11 cellular contexts compared by ENCODE assay signal in genomic region chr2:222943820-222944219, GRCh38.
A peak's percentile ranks its signal among the peaks of the same experiment; 100 is the strongest.
DNase-seq lines count a peak whose midpoint lies in the region; ATAC-seq and TF ChIP-seq lines count a peak whose summit lies in the region.
"Had no signal": no experiment of that assay in that cellular context is flagged by ENCODE, and none has a peak within 500 bp of the region (broad histone marks: within the 10 kb centered on the region; RNA-seq: fewer than 3 reads in every experiment).

No MANE protein-coding gene starts in this region.

- H4K20me1 ChIP-seq in OCI-LY3 (ENCODE audit: insufficient read depth, low read length) = no peaks in the 10 kb centered on the region

- H3K9me3 Mint-ChIP-seq in HFFc6 (no peaks in the 10 kb centered on the region), immature natural killer cell (peaks cover 0 to 5% (median under 1%) of the 10 kb centered on the region in 6 donors)
- H3K9me3 Mint-ChIP-seq: dendritic cell treated with granulocyte-macrophage colony-stimulating factor and Interleukin-4, amounts not matched to agents 40 ng/mL and 50 ng/mL, for 4 days had no signal

- peak overlapping the region; percentile 45 for H3K4me3 ChIP-seq in OCI-LY3 (ENCODE audit: low read length)
- H3K4me3 ChIP-seq in tibial artery = no peak overlapping the region

- H3K27me3 Mint-ChIP-seq in HFFc6 (ENCODE audit: insufficient read depth) (no peaks in the 10 kb centered on the region; the same call in 1 of the 2 replicates), immature natural killer cell (ENCODE audit: low read depth in 3 of 3) (peaks cover 0 to 3% (median 2%) of the 10 kb centered on the region in 3 donors)
- H3K27me3 Mint-ChIP-seq: dendritic cell treated with granulocyte-macrophage colony-stimulating factor and Interleukin-4, amounts not matched to agents 40 ng/mL and 50 ng/mL, for 4 days had no signal

- peaks cover 72% of the 10 kb centered on the region for H3K4me1 Mint-ChIP-seq in HFFc6 (ENCODE audit: low read depth)
- peaks cover 3 to 4% of the 10 kb centered on the region in 2 donors for H3K4me1 Mint-ChIP-seq in immature natural killer cell

- DNase-seq in HFFc6 = peak; percentile 20
- peak; percentile 26 for DNase-seq in renal cortical epithelial cell (ENCODE audit: low read depth)
- DNase-seq in immature natural killer cell = no peak
- DNase-seq in tibial artery = no peak
- no peak for DNase-seq in NCI-H1105 (lab: John Stamatoyannopoulos, UW)
- DNase-seq: Kasumi-1; left colon; stimulated activated CD4-positive, alpha-beta T cell treated with anti-CD3 and anti-CD28 coated beads, Interleukin-12 subunit alpha, Interleukin-12 subunit beta, amount 100 ng/mL, for 4 hours had no signal

- intact Hi-C loops in tibial artery (cut with DNase I; ENCODE audit: low total_unique reads) = no loop called here

- H3K4me1 ChIP-seq in OCI-LY3 (ENCODE audit: low read length) (peaks cover 70% of the 10 kb centered on the region), tibial artery (peaks cover 0 to 18% (median 7%) of the 10 kb centered on the region in 4 donors)

- H3K36me3 ChIP-seq in OCI-LY3 (replicated peaks; ENCODE audit: low read depth, low read length) = peaks cover 14% of the 10 kb centered on the region
- H3K36me3 ChIP-seq in tibial artery = peaks cover 8 to 25% (median 25%) of the 10 kb centered on the region in 3 donors

- ATAC-seq in GM18907 (IDR thresholded peaks at IDR 0.05; ENCODE audit: unreplicated experiment) = peak; percentile 49
- ATAC-seq: left colon had no signal

- H3K36me3 Mint-ChIP-seq in HFFc6 (ENCODE audit: low read depth) = 0 out of 2 replicates have a peak, but pooled peaks cover 16% of the 10 kb centered on the region
- H3K36me3 Mint-ChIP-seq in immature natural killer cell = peaks cover 4 to 13% (median 7%) of the 10 kb centered on the region in 3 donors

- H3K4me3 Mint-ChIP-seq in HFFc6 (peak overlapping the region; percentile 71), immature natural killer cell (no peak overlapping the region)
- H3K4me3 Mint-ChIP-seq: dendritic cell treated with granulocyte-macrophage colony-stimulating factor and Interleukin-4, amounts not matched to agents 40 ng/mL and 50 ng/mL, for 4 days had no signal

- H3K27me3 ChIP-seq in OCI-LY3 (ENCODE audit: low read depth, low read length) (no peaks in the 10 kb centered on the region), tibial artery (no peaks in the 10 kb centered on the region)

- H3K9me3 ChIP-seq in OCI-LY3 (ENCODE audit: insufficient read depth, low read length) (no peaks in the 10 kb centered on the region), tibial artery (peaks cover 0 to 5% (median 0%) of the 10 kb centered on the region in 3 donors)

- H3K27ac ChIP-seq in OCI-LY3 (ENCODE audit: low read length) = peak overlapping the region; percentile 93
- H3K27ac ChIP-seq in tibial artery = no peak overlapping the region

- peak overlapping the region; percentile 48 for H3K9ac ChIP-seq in OCI-LY3 (ENCODE audit: low read length)

- peak overlapping the region; percentile 58 for H3K4me2 ChIP-seq in OCI-LY3 (ENCODE audit: low read length)

- TF ChIP-seq CTCF in HFFc6 (IDR thresholded peaks at IDR 0.05) (no peak), OCI-LY3 (IDR thresholded peaks at IDR 0.05; ENCODE audit: low read depth, low read length) (no peak), tibial artery (IDR thresholded peaks at IDR 0.05) (no peak)

- no peak overlapping the region for H2AFZ ChIP-seq in OCI-LY3 (ENCODE audit: low read depth, low read length)

- H3K79me2 ChIP-seq in OCI-LY3 (ENCODE audit: low read length) = peaks cover 11% of the 10 kb centered on the region

- peak overlapping the region; percentile 74 for H3K27ac Mint-ChIP-seq in HFFc6
- no peak overlapping the region for H3K27ac Mint-ChIP-seq in immature natural killer cell
- H3K27ac Mint-ChIP-seq: dendritic cell treated with granulocyte-macrophage colony-stimulating factor and Interleukin-4, amounts not matched to agents 40 ng/mL and 50 ng/mL, for 4 days had no signal

Comparison
In these comparisons a context has a peak if more than half of its experiments do, and no peak if none do; other contexts are left out.
1. DNase-seq: peak in HFFc6 (single experiment) and renal cortical epithelial cell (single experiment); none in immature natural killer cell (0 of 3), tibial artery (0 of 2) and NCI-H1105 (single experiment).